Comparison of ENCODE assay signal across 9 cellular contexts in genomic region chr7:158563051-158563450, GRCh38. TPM values are rescaled to one million over a fixed set of nuclear protein-coding genes. Genes with fewer than 3 reads are reported as not detected.
"Had no signal": no experiment of that assay in that cellular context is flagged by ENCODE, and none has a peak within 500 bp of the region (broad histone marks: within the 10 kb centered on the region; RNA-seq: fewer than 3 reads in every experiment).

No MANE protein-coding gene starts in this region.

- H3K27ac Mint-ChIP-seq: HFFc6, IgD-negative memory B cell had no signal

- FAIRE-seq: HepG2 had no signal

- H3K36me3 Mint-ChIP-seq: IgD-negative memory B cell had no signal

- DNase-seq: GM23248, H9, HCEC 1CT, HFFc6, KBM-7 had no signal

- H3K4me3 Mint-ChIP-seq: HFFc6, IgD-negative memory B cell had no signal

- H2AFZ ChIP-seq: GM23248 had no signal

- H3K27ac ChIP-seq: GM23248, HL-60, KMS-11 had no signal

- ATAC-seq: HepG2 had no signal

- H3K4me2 ChIP-seq: KMS-11 had no signal

- H3K9ac ChIP-seq: GM23248, KMS-11 had no signal

- H3K4me3 ChIP-seq: GM23248 had no signal

- H3K9me3 Mint-ChIP-seq: H9, HFFc6, IgD-negative memory B cell had no signal

RNA-seq across cellular contexts. Expression of gene PTPRN2, which starts 24.6 kb away (rescaled TPM):
- total RNA-seq: GM23248 had no signal
